8 cellular contexts compared by ENCODE assay signal in genomic region chr5:76404694-76405306, GRCh38.
A peak's percentile ranks its signal among the peaks of the same experiment; 100 is the strongest.
DNase-seq lines count a peak whose midpoint lies in the region; ATAC-seq and TF ChIP-seq lines count a peak whose summit lies in the region.

No MANE protein-coding gene starts in this region.

- H3K27ac ChIP-seq in WERI-Rb-1: no peak overlapping the region

- H3K36me3 ChIP-seq in WERI-Rb-1: no peaks in the 10 kb centered on the region

- DNase-seq in WERI-Rb-1 (no peak), SW480 (ENCODE audit: low spot score) (no peak), kidney glomerular epithelial cell (lab: John Stamatoyannopoulos, UW) (no peak), GM03348 (ENCODE audit: low spot score) (no peak)

- H3K36me3 Mint-ChIP-seq in nephron (ENCODE audit: low read depth): no peaks in the 10 kb centered on the region

- no peaks in the 10 kb centered on the region for H3K27me3 ChIP-seq in WERI-Rb-1 (ENCODE audit: insufficient read depth, low read depth, severe bottlenecking)

- peak; percentile 18 for ATAC-seq in HG02678 (IDR thresholded peaks at IDR 0.05; ENCODE audit: unreplicated experiment)
- ATAC-seq in HG03159 (IDR thresholded peaks at IDR 0.05; ENCODE audit: unreplicated experiment): no peak

- H3K9me3 Mint-ChIP-seq in nephron: no peaks in the 10 kb centered on the region

- no peaks in the 10 kb centered on the region for H3K9me3 ChIP-seq in WERI-Rb-1 (ENCODE audit: severe bottlenecking)

- TF ChIP-seq CTCF in WERI-Rb-1 (IDR thresholded peaks at IDR 0.05; ENCODE audit: low read depth, low read length) (no peak), nephron (IDR thresholded peaks at IDR 0.05; ENCODE audit: unreplicated experiment in 3 of 3) (no peak)

- peaks cover 9% of the 10 kb centered on the region for H3K4me1 Mint-ChIP-seq in nephron

- peaks cover 9% of the 10 kb centered on the region for H3K27me3 Mint-ChIP-seq in nephron (ENCODE audit: low read depth)

- H3K4me3 Mint-ChIP-seq in nephron: peak overlapping the region; percentile 95 to 98 (median 97)

- H3K4me3 ChIP-seq in GM08714 (ENCODE audit: low read length) (peak overlapping the region; percentile 83; the same call in 1 of the 2 replicates), WERI-Rb-1 (ENCODE audit: low read depth, low read length) (peak overlapping the region; percentile 89)

- peak overlapping the region in 1 of 3 experiments; percentile 45 for H3K27ac Mint-ChIP-seq in nephron
